ENCODE assay signal across 8 cellular contexts in genomic region chrX:80808854-80809493, GRCh38. TPM values are rescaled to one million over a fixed set of nuclear protein-coding genes. Genes with fewer than 3 reads are reported as not detected.
DNase-seq lines count a peak whose midpoint lies in the region; ATAC-seq and TF ChIP-seq lines count a peak whose summit lies in the region.

No MANE protein-coding gene starts in this region.

- no peaks in the 10 kb centered on the region for H4K20me1 ChIP-seq in hepatocyte (ENCODE audit: insufficient read depth, poor library complexity, severe bottlenecking)

- peak overlapping the region; percentile 91 for H3K27ac Mint-ChIP-seq in activated naive CD8-positive, alpha-beta T cell treated with anti-CD3 and anti-CD28 coated beads, Interleukin-2, amount 50 U/mL, for 24 hours

- peaks cover 2% of the 10 kb centered on the region for H3K36me3 Mint-ChIP-seq in activated naive CD8-positive, alpha-beta T cell treated with anti-CD3 and anti-CD28 coated beads, Interleukin-2, amount 50 U/mL, for 24 hours (ENCODE audit: low read depth)

- H3K4me3 Mint-ChIP-seq in activated naive CD8-positive, alpha-beta T cell treated with anti-CD3 and anti-CD28 coated beads, Interleukin-2, amount 50 U/mL, for 24 hours = peak overlapping the region; percentile 88

- peak overlapping the region; percentile 72 for H3K4me2 ChIP-seq in hepatocyte

- WGBS in hepatocyte (ENCODE audit: low lambda C conversion rate, missing lambda C conversion rate) = 41% methylated on average over 15 of the region's 26 CpGs

- no peak for TF ChIP-seq CTCF in Peyer's patch (IDR thresholded peaks at IDR 0.05)
- no peak for TF ChIP-seq CTCF in hepatocyte (IDR thresholded peaks at IDR 0.05; ENCODE audit: poor library complexity)

- H3K27me3 Mint-ChIP-seq in activated naive CD8-positive, alpha-beta T cell treated with anti-CD3 and anti-CD28 coated beads, Interleukin-2, amount 50 U/mL, for 24 hours = no peaks in the 10 kb centered on the region

- no peaks in the 10 kb centered on the region for H3K27me3 ChIP-seq in Peyer's patch
- H3K27me3 ChIP-seq in hepatocyte = no peaks in the 10 kb centered on the region

- peaks cover 40% of the 10 kb centered on the region for H3K4me1 Mint-ChIP-seq in activated naive CD8-positive, alpha-beta T cell treated with anti-CD3 and anti-CD28 coated beads, Interleukin-2, amount 50 U/mL, for 24 hours

- H2AFZ ChIP-seq in hepatocyte = peak overlapping the region; percentile 95

- ATAC-seq in activated naive CD8-positive, alpha-beta T cell treated with anti-CD3 and anti-CD28 coated beads, Interleukin-2, amount 50 U/mL, for 24 hours = no peak
- no peak for ATAC-seq in GM19455 (IDR thresholded peaks at IDR 0.05; ENCODE audit: unreplicated experiment)
- ATAC-seq in HG03521 (IDR thresholded peaks at IDR 0.05; ENCODE audit: unreplicated experiment) = no peak

- H3K27ac ChIP-seq in Peyer's patch (peak overlapping the region; percentile 86 to 90 (median 87)), hepatocyte (peak overlapping the region; percentile 92)

- H3K9me3 ChIP-seq in Peyer's patch (no peaks in the 10 kb centered on the region), hepatocyte (ENCODE audit: low read depth) (no peaks in the 10 kb centered on the region)

- H3K4me1 ChIP-seq in Peyer's patch (no peaks in the 10 kb centered on the region), hepatocyte (ENCODE audit: insufficient read depth) (no peaks in the 10 kb centered on the region)

- TF ChIP-seq POLR2A in Peyer's patch (IDR thresholded peaks at IDR 0.05) = no peak

- peaks cover 28% of the 10 kb centered on the region for H3K79me2 ChIP-seq in hepatocyte

- H3K36me3 ChIP-seq in Peyer's patch (no peaks in the 10 kb centered on the region), hepatocyte (replicated peaks; ENCODE audit: insufficient read depth, low read depth) (no peaks in the 10 kb centered on the region)

- H3K9me3 Mint-ChIP-seq in activated naive CD8-positive, alpha-beta T cell treated with anti-CD3 and anti-CD28 coated beads, Interleukin-2, amount 50 U/mL, for 24 hours = no peaks in the 10 kb centered on the region

- DNase-seq in NOMO-1 treated with DMSO at 0.1 percent for 48 hours (lab: John Stamatoyannopoulos, UW; ENCODE audit: unreplicated experiment) (peak; percentile 4), NOMO-1 treated with dmso at 0.1 percent for 144 hours (lab: John Stamatoyannopoulos, UW; ENCODE audit: unreplicated experiment) (no peak), Peyer's patch (peak; percentile 19 to 59 (median 57)), hepatocyte (ENCODE audit: low spot score) (peak; percentile 30), retina (peak; percentile 48)
- DNase-seq in activated naive CD8-positive, alpha-beta T cell treated with anti-CD3 and anti-CD28 coated beads, Interleukin-2, amount 50 U/mL, for 24 hours = peak; percentile 27

- no peaks in the 10 kb centered on the region for H3K9me2 ChIP-seq in hepatocyte (replicated peaks; ENCODE audit: insufficient read depth)

- H3K4me3 ChIP-seq in Peyer's patch (peak overlapping the region; percentile 58 to 82 (median 68)), hepatocyte (peak overlapping the region; percentile 57)

RNA-seq across cellular contexts. Expression of gene BRWD3, which starts 0.7 kb away (rescaled TPM):
- total RNA-seq in Peyer's patch = 10 to 100 TPM; 18.7 to 57.8 (median 31.1) TPM
- 23.1 and 28.3 TPM in 2 replicates for total RNA-seq in hepatocyte
- 1.7 and 2.5 TPM in 2 replicates for polyA plus RNA-seq in hepatocyte
